23 cellular contexts compared by ENCODE assay signal in genomic region chr2:232406556-232407310, GRCh38. TPM values are rescaled to one million over a fixed set of nuclear protein-coding genes. Genes with fewer than 3 reads are reported as not detected.
"Had no signal": no experiment of that assay in that cellular context is flagged by ENCODE, and none has a peak within 500 bp of the region (broad histone marks: within the 10 kb centered on the region; RNA-seq: fewer than 3 reads in every experiment).

Gene ALPG (plus strand): TSS chr2:232406844. CDS start chr2:232406895, 51 bp downstream.

- ATAC-seq: activated CD8-positive, alpha-beta memory T cell treated with anti-CD3 and anti-CD28 coated beads, Interleukin-2, amount 10 ng/mL, durations not matched to agents 7 days and 5 days; activated T-helper 17 cell treated with anti-CD3 and anti-CD28 coated beads, Interleukin-2, amount 50 U/mL, for 72 hours; left cardiac atrium had no signal

- H3K4me3 ChIP-seq: cardiac muscle cell, esophagus squamous epithelium, thoracic aorta had no signal

- H3K27ac ChIP-seq: cardiac muscle cell, esophagus squamous epithelium, thoracic aorta, VCaP had no signal

- DNase-seq: activated CD4-positive, alpha-beta memory T cell treated with anti-CD3 and anti-CD28 coated beads for 36 hours; activated CD8-positive, alpha-beta memory T cell treated with anti-CD3 and anti-CD28 coated beads, Interleukin-2, amount 10 ng/mL, durations not matched to agents 7 days and 5 days; activated naive CD4-positive, alpha-beta T cell; activated naive CD8-positive, alpha-beta T cell treated with anti-CD3 and anti-CD28 coated beads, Interleukin-2, amount 10 ng/mL, durations not matched to agents 7 days and 5 days; activated T-cell treated with anti-CD3 and anti-CD28 coated beads, Interleukin-2, amount 50 U/mL, for 1 hour; amygdala; dermis blood vessel endothelial cell; effector memory CD4-positive, alpha-beta T cell; esophagus squamous epithelium; left cardiac atrium; midbrain; nephron progenitor cell; occipital lobe; stimulated activated CD4-positive, alpha-beta T cell treated with anti-CD3 and anti-CD28 coated beads, Interleukin-2, amount 100 ng/mL, for 24 hours had no signal

- H3K4me1 ChIP-seq: esophagus squamous epithelium had no signal

- H3K9me3 ChIP-seq: esophagus squamous epithelium, thoracic aorta had no signal

- H3K36me3 ChIP-seq: cardiac muscle cell, esophagus squamous epithelium, thoracic aorta had no signal

RNA-seq across cellular contexts. Expression of gene ALPG, which starts in this region (rescaled TPM):
- total RNA-seq: activated CD4-positive, alpha-beta memory T cell treated with anti-CD3 and anti-CD28 coated beads for 36 hours; activated CD8-positive, alpha-beta memory T cell treated with anti-CD3 and anti-CD28 coated beads, Interleukin-2, amount 10 ng/mL, durations not matched to agents 7 days and 5 days; activated naive CD8-positive, alpha-beta T cell treated with anti-CD3 and anti-CD28 coated beads, Interleukin-2, amount 10 ng/mL, durations not matched to agents 7 days and 5 days; activated T-helper 17 cell treated with anti-CD3 and anti-CD28 coated beads, Interleukin-2, amount 50 U/mL, for 72 hours; cardiac muscle cell; chondrocyte; dermis blood vessel endothelial cell; esophagus squamous epithelium; left cardiac atrium; lung microvascular endothelial cell; occipital lobe; posterior vena cava; skeletal muscle tissue; thoracic aorta; urinary bladder had no signal
- polyA plus RNA-seq: cardiac muscle cell, urinary bladder had no signal
